ENCODE assay signal across 12 cellular contexts in the genomic region with DNA sequence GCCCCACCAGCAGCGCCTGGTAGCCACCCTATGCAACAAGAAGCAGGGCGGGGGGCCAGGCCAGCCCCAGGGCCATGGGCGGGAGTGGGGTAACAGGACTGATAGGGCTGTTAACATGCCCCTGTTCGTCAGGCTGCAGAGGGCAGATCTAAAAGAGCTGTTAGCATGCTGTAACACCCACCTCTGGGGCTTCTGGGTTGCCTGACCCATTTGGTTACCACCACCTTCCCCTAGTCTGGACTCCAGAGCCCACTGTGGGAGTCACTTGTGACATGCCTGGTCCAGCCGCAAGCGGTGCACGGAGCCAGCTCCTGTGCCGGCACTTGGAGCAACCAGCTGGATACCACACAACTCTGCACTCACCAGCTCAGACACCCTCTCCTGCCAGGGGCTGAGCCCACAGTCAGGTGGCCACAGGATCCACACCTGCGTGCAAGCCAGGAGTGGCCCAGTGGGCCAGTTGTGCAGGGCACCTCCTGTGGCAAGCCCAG. TPM values are rescaled to one million over a fixed set of nuclear protein-coding genes. Genes with fewer than 3 reads are reported as not detected.
DNase-seq lines count a peak whose midpoint lies in the region; ATAC-seq, FAIRE-seq and TF ChIP-seq lines count a peak whose summit lies in the region.
"Had no signal": no experiment of that assay in that cellular context is flagged by ENCODE, and none has a peak within 500 bp of the region (broad histone marks: within the 10 kb centered on the region; RNA-seq: fewer than 3 reads in every experiment).

No MANE protein-coding gene starts in this region.

- CTCF ChIA-PET in Calu3 (lab: Charles Lee) (no interaction called here), GM12878 (lab: Yijun Ruan, JAX) (interaction anchor here (0.5 to 5.0 kb wide), 6 partner anchors 12 to 345 kb away, joined by 3 to 32 read pairs (median 3); no protein-coding TSS in a partner anchor)

- H3K4me1 ChIP-seq in HUES48 (ENCODE audit: control insufficient read depth, insufficient read depth, low read length), result peaks cover 24% of the 10 kb centered on the region
- H3K4me1 ChIP-seq in GM12878 (ENCODE audit: control insufficient read depth, insufficient read depth, low read length), result peaks cover 13% of the 10 kb centered on the region
- H3K4me1 ChIP-seq in neural progenitor cell, result peaks cover 29% of the 10 kb centered on the region

- H3K9me3 ChIP-seq in HUES48 (ENCODE audit: control insufficient read depth, insufficient read depth, low read length) (no peaks in the 10 kb centered on the region), GM12878 (replicated peaks; ENCODE audit: control insufficient read depth, insufficient read depth, low read length) (peaks cover 37% of the 10 kb centered on the region), neural progenitor cell (ENCODE audit: low read depth) (no peaks in the 10 kb centered on the region)

- H3K36me3 Mint-ChIP-seq in Calu3 (ENCODE audit: insufficient read depth, unreplicated experiment), result peaks cover 32% of the 10 kb centered on the region
- H3K36me3 Mint-ChIP-seq in neural progenitor cell, result peaks cover 9% of the 10 kb centered on the region

- H3K79me2 ChIP-seq in GM12878 (ENCODE audit: control insufficient read depth, insufficient read depth, low read length), result peaks cover 82% of the 10 kb centered on the region
- H3K79me2 ChIP-seq in neural progenitor cell (ENCODE audit: low read depth), result peaks cover 86% of the 10 kb centered on the region

- H4K20me1 ChIP-seq in GM12878 (ENCODE audit: control insufficient read depth, insufficient read depth) (no peaks in the 10 kb centered on the region), neural progenitor cell (ENCODE audit: low read depth) (no peaks in the 10 kb centered on the region)

- POLR2A ChIA-PET in GM12878 (lab: Charles Lee), result interaction anchor here (0.9 to 2.5 kb wide), 6 partner anchors 11 to 503 kb away, joined by 3 to 15 read pairs (median 4); a partner anchor contains a TSS

- H3K9me3 Mint-ChIP-seq in Calu3 (ENCODE audit: low read depth, unreplicated experiment) (no peaks in the 10 kb centered on the region), neural progenitor cell (no peaks in the 10 kb centered on the region)
- H3K9me3 Mint-ChIP-seq: central memory CD8-positive, alpha-beta T cell had no signal

- H3K36me3 ChIP-seq in HUES48 (ENCODE audit: control insufficient read depth, insufficient read depth, low read length) (peaks cover 19% of the 10 kb centered on the region), GM12878 (ENCODE audit: control insufficient read depth in 2 of 2, insufficient read depth in 2 of 2, low read length in 1 of 2) (peaks cover 0 to 6% of the 10 kb centered on the region in 2 experiments; a peak in 2 of 4 replicates), neural progenitor cell (peaks cover 11% of the 10 kb centered on the region)

- TF ChIP-seq RAD21 in GM12878 (IDR thresholded peaks at IDR 0.05; ENCODE audit: insufficient read depth, low read depth, low read length), result no peak

- no peak overlapping the region; the same call in 1 of the 2 replicates for H2AFZ ChIP-seq in GM12878 (ENCODE audit: control insufficient read depth, low read depth, low read length)
- no peak overlapping the region for H2AFZ ChIP-seq in neural progenitor cell (replicated peaks)

- RAD21 ChIA-PET in GM12878 (lab: Charles Lee; ENCODE audit: unreplicated experiment), result interaction anchor here (0.7 to 3.6 kb wide), 8 partner anchors 11 to 503 kb away, joined by 3 to 25 read pairs (median 7); no protein-coding TSS in a partner anchor

- H3K27me3 ChIP-seq in HUES48 (ENCODE audit: control insufficient read depth, insufficient read depth, low read length) (no peaks in the 10 kb centered on the region), GM12878 (replicated peaks in 1 of 2; ENCODE audit: control insufficient read depth in 2 of 2, insufficient read depth in 2 of 2, low read length in 1 of 2) (no peaks in the 10 kb centered on the region), neural progenitor cell (no peaks in the 10 kb centered on the region)

- BruUV-seq in Calu3 (replicated peaks; lab: Mats Ljungman, UMichigan), result no TSS peak
- BruUV-seq in GM12878 (replicated peaks; lab: Mats Ljungman, UMichigan), result no TSS peak

- TF ChIP-seq CTCF in Calu3 (IDR thresholded peaks at IDR 0.05; ENCODE audit: unreplicated experiment) (no peak), GM12878 (IDR thresholded peaks at IDR 0.05 in 2 of 3, conservative IDR thresholded peaks at IDR 0.05 in 1 of 3; ENCODE audit: control insufficient read depth in 2 of 3, extremely low read depth in 1 of 3, insufficient read depth in 1 of 3, low read depth in 3 of 3, low read length in 3 of 3) (no peak), neural progenitor cell (IDR thresholded peaks at IDR 0.05) (no peak)

- in situ Hi-C loops in GM12878 (cut with MboI), result loop anchor here (25.0 kb wide), 1 partner anchor 469 kb away; no protein-coding TSS in a partner anchor

- FAIRE-seq in GM12878 (lab: Jason Lieb, UNC), result no peak
- FAIRE-seq: small intestine had no signal

- peaks cover 10% of the 10 kb centered on the region for H3K4me1 Mint-ChIP-seq in Calu3 (ENCODE audit: low read depth, unreplicated experiment)
- peaks cover 23% of the 10 kb centered on the region for H3K4me1 Mint-ChIP-seq in neural progenitor cell

- SMC1A ChIA-PET in GM12878 (lab: Charles Lee; ENCODE audit: uncharacterized antibody, unreplicated experiment), result interaction anchor here (0.7 to 3.4 kb wide), 10 partner anchors 11 to 431 kb away, joined by 3 to 22 read pairs (median 4); no protein-coding TSS in a partner anchor

- H3K9ac ChIP-seq in HUES48 (ENCODE audit: low read depth, low read length), result peak overlapping the region; percentile 11; the same call in 1 of the 2 replicates
- peak overlapping the region; percentile 69 for H3K9ac ChIP-seq in GM12878 (ENCODE audit: control insufficient read depth, insufficient read depth, low read length)
- H3K9ac ChIP-seq in neural progenitor cell, result no peak overlapping the region

- peak overlapping the region; percentile 6 for H3K27ac ChIP-seq in HUES48 (ENCODE audit: low read depth, low read length)
- peak overlapping the region; percentile 93 for H3K27ac ChIP-seq in GM12878 (ENCODE audit: control insufficient read depth, insufficient read depth)
- no peak overlapping the region for H3K27ac ChIP-seq in neural progenitor cell

- TF ChIP-seq POLR2A in GM12878 (IDR thresholded peaks at IDR 0.05; ENCODE audit: low read depth, low read length), result no peak

- no peaks in the 10 kb centered on the region for H3K27me3 Mint-ChIP-seq in Calu3 (ENCODE audit: unreplicated experiment)
- H3K27me3 Mint-ChIP-seq in neural progenitor cell (ENCODE audit: insufficient read depth, low read depth), result no peaks in the 10 kb centered on the region
- H3K27me3 Mint-ChIP-seq: central memory CD8-positive, alpha-beta T cell had no signal

- DNase-seq in Calu3, result no peak
- no peak for DNase-seq in GM12878 (ENCODE audit: low read depth, low spot score)
- DNase-seq in neural progenitor cell (ENCODE audit: low spot score), result peak; percentile 6
- DNase-seq in hypothalamus (lab: John Stamatoyannopoulos, UW), result no peak
- no peak for DNase-seq in effector CD4-positive, alpha-beta T cell
- DNase-seq: activated effector memory CD4-positive, alpha-beta T cell treated with Interleukin-2 at 50 U/mL for 16 hours; NCI-H2227 treated with DMSO at 0.1 percent for 48 hours; small intestine had no signal

- WGBS in GM12878 (ENCODE audit: insufficient coverage, insufficient replicate concordance, low lambda C conversion rate, missing lambda C conversion rate), result 98% methylated on average over 9 of the region's 9 CpGs

- H3K4me2 ChIP-seq in GM12878 (ENCODE audit: control insufficient read depth, insufficient read depth) (peak overlapping the region; percentile 97), neural progenitor cell (no peak overlapping the region)

- no peak overlapping the region for H3K4me3 ChIP-seq in HUES48 (ENCODE audit: low read depth, low read length)
- H3K4me3 ChIP-seq in GM12878, result peak overlapping the region; percentile 69
- no peak overlapping the region for H3K4me3 ChIP-seq in neural progenitor cell

- H3F3A ChIP-seq in neural progenitor cell (ENCODE audit: low read depth), result peaks cover 24% of the 10 kb centered on the region

- ATAC-seq in GM12878, result no peak
- ATAC-seq in GM21825 (IDR thresholded peaks at IDR 0.05; ENCODE audit: unreplicated experiment), result no peak
- no peak for ATAC-seq in HG03025 (IDR thresholded peaks at IDR 0.05; ENCODE audit: low FRiP score, unreplicated experiment)

- peak overlapping the region; percentile 11 for H3K27ac Mint-ChIP-seq in Calu3 (ENCODE audit: unreplicated experiment)
- H3K27ac Mint-ChIP-seq in neural progenitor cell, result no peak overlapping the region

- H3K4me3 Mint-ChIP-seq in Calu3 (ENCODE audit: low read depth, unreplicated experiment) (peak overlapping the region; percentile 90), neural progenitor cell (no peak overlapping the region)

- intact Hi-C loops in Calu3 (cut with micrococcal nuclease; ENCODE audit: unreplicated experiment), result no loop called here
- intact Hi-C loops in GM12878 (cut with micrococcal nuclease; ENCODE audit: unreplicated experiment), result loop anchor here (5.0 kb wide), 5 partner anchors 84 to 504 kb away; a partner anchor contains a TSS

- no peak for TF ChIP-seq EP300 in GM12878 (IDR thresholded peaks at IDR 0.05; ENCODE audit: borderline replicate concordance in 1 of 2, control insufficient read depth in 1 of 2, low read depth in 2 of 2, low read length in 2 of 2)

RNA-seq across cellular contexts. Expression of a gene that starts 2.1 kb away (rescaled TPM):
- total RNA-seq in Calu3 (2022), result 21.6 and 22.4 TPM in 2 replicates
- 116 and 122 TPM in 2 replicates for total RNA-seq in GM12878 (2013; cell fraction: nucleolus; rRNA removed)
- total RNA-seq in GM12878 (2014; rRNA removed), result 31.3 and 35.7 TPM in 2 replicates
- total RNA-seq in GM12878 (2014; rRNA removed; fragmentation: Illumina TruSeq; extraction: Trizol), result 52.6 and 53.2 TPM in 2 replicates
- 49.3 and 49.8 TPM in 2 replicates for total RNA-seq in GM12878 (2021)
- polyA plus RNA-seq in GM12878 (2011; ENCODE audit: low read depth), result 15.4 TPM
- 62.3 and 101 TPM in 2 replicates for polyA plus RNA-seq in GM12878 (2011; rRNA removed)
- 15.3 and 19.1 TPM in 2 replicates for polyA plus RNA-seq in GM12878 (2011; cell fraction: cytosol; rRNA removed)
- polyA plus RNA-seq in GM12878 (2011; cell fraction: nucleus; rRNA removed), result 15.9 and 21.8 TPM in 2 replicates
- polyA plus RNA-seq in GM12878 (2012), result 27.1 and 47.0 TPM in 2 replicates
- 56.2 and 65.7 TPM in 2 replicates for polyA plus RNA-seq in GM12878 (2014; fragmentation: Illumina TruSeq; extraction: Trizol)
- 10 to 100 TPM; 34.9 to 42.5 TPM for polyA plus RNA-seq in GM12878 (2014; fragmentation: Nextera tagmentation; extraction: Ambion mirVana)
- 30.3 and 30.8 TPM in 2 replicates for polyA plus RNA-seq in GM12878 (2014; rRNA removed)
- 10 to 100 TPM; 94.4 to 96.3 TPM for polyA plus RNA-seq in GM12878 (2016; fragmentation: Nextera tagmentation; extraction: Ambion mirVana)
- polyA minus RNA-seq in GM12878 (2011; rRNA and poly(A)+ RNA removed), result 26.0 and 42.8 TPM in 2 replicates
- polyA minus RNA-seq in GM12878 (2011; cell fraction: cytosol; rRNA and poly(A)+ RNA removed), result 14.0 and 21.0 TPM in 2 replicates
- polyA minus RNA-seq in GM12878 (2011; cell fraction: nucleus; rRNA and poly(A)+ RNA removed), result 15.1 and 26.8 TPM in 2 replicates
- 25.3 and 29.2 TPM in 2 replicates for total RNA-seq in neural progenitor cell (ENCODE audit: low replicate concordance)

RNA-seq across cellular contexts. Expression of a gene that starts 2.3 kb away (rescaled TPM):
- 11.9 and 13.1 TPM in 2 replicates for total RNA-seq in Calu3 (2022)
- total RNA-seq in GM12878 (2013; cell fraction: nucleolus; rRNA removed), result 94.6 and 99.0 TPM in 2 replicates
- total RNA-seq in GM12878 (2014; rRNA removed), result 28.6 and 30.6 TPM in 2 replicates
- total RNA-seq in GM12878 (2014; rRNA removed; fragmentation: Illumina TruSeq; extraction: Trizol), result 26.2 and 27.1 TPM in 2 replicates
- total RNA-seq in GM12878 (2021), result 23.4 and 24.9 TPM in 2 replicates
- polyA plus RNA-seq in GM12878 (2011; ENCODE audit: low read depth), result 6.5 TPM
- 32.9 and 43.0 TPM in 2 replicates for polyA plus RNA-seq in GM12878 (2011; rRNA removed)
- 10.3 and 11.3 TPM in 2 replicates for polyA plus RNA-seq in GM12878 (2011; cell fraction: cytosol; rRNA removed)
- 35.0 and 38.9 TPM in 2 replicates for polyA plus RNA-seq in GM12878 (2011; cell fraction: nucleus; rRNA removed)
- 11.2 and 13.9 TPM in 2 replicates for polyA plus RNA-seq in GM12878 (2012)
- 26.7 and 31.8 TPM in 2 replicates for polyA plus RNA-seq in GM12878 (2014; fragmentation: Illumina TruSeq; extraction: Trizol)
- 1 to 10 TPM; 5.2 to 5.6 TPM for polyA plus RNA-seq in GM12878 (2014; fragmentation: Nextera tagmentation; extraction: Ambion mirVana)
- polyA plus RNA-seq in GM12878 (2014; rRNA removed), result 15.3 and 16.4 TPM in 2 replicates
- 10 to 100 TPM; 20.1 to 21.9 TPM for polyA plus RNA-seq in GM12878 (2016; fragmentation: Nextera tagmentation; extraction: Ambion mirVana)
- polyA minus RNA-seq in GM12878 (2011; rRNA and poly(A)+ RNA removed), result 26.2 and 44.1 TPM in 2 replicates
- polyA minus RNA-seq in GM12878 (2011; cell fraction: cytosol; rRNA and poly(A)+ RNA removed), result 13.6 and 16.9 TPM in 2 replicates
- 21.5 and 34.2 TPM in 2 replicates for polyA minus RNA-seq in GM12878 (2011; cell fraction: nucleus; rRNA and poly(A)+ RNA removed)
- total RNA-seq in neural progenitor cell (ENCODE audit: low replicate concordance), result 38.4 and 53.8 TPM in 2 replicates
